In genomic region chr15:101676965-101677364, GRCh38 we compare ENCODE assay signal across 14 cellular contexts. TPM values are rescaled to one million over a fixed set of nuclear protein-coding genes. Genes with fewer than 3 reads are reported as not detected.
A peak's percentile ranks its signal among the peaks of the same experiment; 100 is the strongest.
DNase-seq lines count a peak whose midpoint lies in the region; ATAC-seq and TF ChIP-seq lines count a peak whose summit lies in the region.
"Had no signal": no experiment of that assay in that cellular context is flagged by ENCODE, and none has a peak within 500 bp of the region (broad histone marks: within the 10 kb centered on the region; RNA-seq: fewer than 3 reads in every experiment).

No MANE protein-coding gene starts in this region.

- peaks cover 0 to 9% of the 10 kb centered on the region in 2 donors for H3K36me3 ChIP-seq in prostate gland
- H3K36me3 ChIP-seq in sigmoid colon = peaks cover 0 to 60% (median 12%) of the 10 kb centered on the region in 4 donors

- H3K4me3 ChIP-seq in prostate gland (no peak overlapping the region), sigmoid colon (no peak overlapping the region)
- H3K4me3 ChIP-seq: right atrium auricular region had no signal

- 77% methylated on average over 4 of the region's 4 CpGs for WGBS in prostate gland
- WGBS in sigmoid colon, 2 donors = 80 to 85% methylated on average over 4 of the region's 4 CpGs

- TF ChIP-seq CTCF in prostate gland (IDR thresholded peaks at IDR 0.05) (no peak), sigmoid colon (IDR thresholded peaks at IDR 0.05) (no peak)

- DNase-seq in DMS 273 (lab: John Stamatoyannopoulos, UW; ENCODE audit: unreplicated experiment) = peak; percentile 78
- DNase-seq in NCI-H446 treated with DMSO at 0.1 percent for 48 hours (lab: John Stamatoyannopoulos, UW) = peak; percentile 23
- DNase-seq in cerebellar nuclear complex (lab: John Stamatoyannopoulos, UW) = peak; percentile 46 to 79
- peak; percentile 21 for DNase-seq in myocyte (ENCODE audit: low read depth)
- no peak for DNase-seq in prostate gland (ENCODE audit: low spot score)
- no peak for DNase-seq in sigmoid colon
- no peak for DNase-seq in NCI-H2196 (lab: John Stamatoyannopoulos, UW; ENCODE audit: unreplicated experiment)
- DNase-seq: activated CD8-positive, alpha-beta T cell treated with anti-CD3 and anti-CD28 coated beads for 36 hours; activated gamma-delta T cell treated with Interleukin-2 at 50 U/mL for 16 hours; CD4-positive, alpha-beta T cell; NCI-H146; stimulated activated CD4-positive, alpha-beta T cell treated with anti-CD3 and anti-CD28 coated beads, Interleukin-4, amount 100 ng/mL, for 24 hours had no signal

- intact Hi-C loops in prostate gland (cut with DNase I) (no loop called here), sigmoid colon (cut with DNase I) (no loop called here)

- H3K27me3 ChIP-seq in prostate gland (replicated peaks; ENCODE audit: insufficient read depth) (no peaks in the 10 kb centered on the region), sigmoid colon (no peaks in the 10 kb centered on the region)
- H3K27me3 ChIP-seq: right atrium auricular region had no signal

- TF ChIP-seq POLR2A in prostate gland (IDR thresholded peaks at IDR 0.05) (no peak), sigmoid colon (IDR thresholded peaks at IDR 0.05) (no peak)

- H3K9me3 ChIP-seq in prostate gland (no peaks in the 10 kb centered on the region), sigmoid colon (no peaks in the 10 kb centered on the region)
- H3K9me3 ChIP-seq: right atrium auricular region had no signal

- no peak for TF ChIP-seq EP300 in sigmoid colon (IDR thresholded peaks at IDR 0.05)

- no peak for ATAC-seq in HG02885 (IDR thresholded peaks at IDR 0.05; ENCODE audit: poor library complexity, unreplicated experiment)
- ATAC-seq: activated CD8-positive, alpha-beta T cell treated with anti-CD3 and anti-CD28 coated beads for 36 hours had no signal

- H3K27ac ChIP-seq in prostate gland (no peak overlapping the region), sigmoid colon (no peak overlapping the region)
- H3K27ac ChIP-seq: right atrium auricular region had no signal

- H3K4me1 ChIP-seq in prostate gland (replicated peaks) = no peaks in the 10 kb centered on the region
- no peaks in the 10 kb centered on the region for H3K4me1 ChIP-seq in sigmoid colon
- H3K4me1 ChIP-seq: right atrium auricular region had no signal

RNA-seq across cellular contexts. Expression of gene TM2D3, which starts 24.8 kb away (rescaled TPM):
- total RNA-seq in myocyte (39.4 and 51.5 TPM in 2 replicates), prostate gland (10 to 100 TPM; 48.6 to 67.0 TPM), sigmoid colon (10 to 100 TPM; 49.3 to 61.4 (median 56.3) TPM)
- polyA plus RNA-seq in myocyte (2012) = 49.2 TPM
- polyA plus RNA-seq in sigmoid colon = 10 to 100 TPM; 17.1 to 35.6 (median 19.2) TPM

RNA-seq across cellular contexts. Expression of gene TARS3, which starts 47.3 kb away (rescaled TPM):
- total RNA-seq in myocyte = 26.2 and 48.0 TPM in 2 replicates
- 9.5 TPM for polyA plus RNA-seq in myocyte (2012)
- 10 to 100 TPM; 16.8 to 22.5 TPM for total RNA-seq in prostate gland
- 10 to 100 TPM; 20.2 to 31.9 (median 24.3) TPM for total RNA-seq in sigmoid colon
- 1 to 10 TPM; 2.3 to 5.6 (median 4.8) TPM for polyA plus RNA-seq in sigmoid colon

Comparison
In these comparisons a context has a peak if more than half of its experiments do, and no peak if none do; other contexts are left out.
1. DNase-seq: peak in DMS 273 (single experiment), NCI-H446 treated with DMSO at 0.1 percent for 48 hours (single experiment), cerebellar nuclear complex (2 of 2) and myocyte (single experiment); none in prostate gland (single experiment), sigmoid colon (single experiment) and NCI-H2196 (single experiment).